19 cellular contexts compared by ENCODE assay signal in genomic region chr7:3710122-3710521, GRCh38.
"Had no signal": no experiment of that assay in that cellular context is flagged by ENCODE, and none has a peak within 500 bp of the region (broad histone marks: within the 10 kb centered on the region; RNA-seq: fewer than 3 reads in every experiment).

No MANE protein-coding gene starts in this region.

- H3K4me1 ChIP-seq: Peyer's patch, SJCRH30 had no signal

- H3K4me3 ChIP-seq: Peyer's patch, SJCRH30 had no signal

- ATAC-seq: Right ventricle myocardium inferior, SK-N-SH treated with all-trans-retinoic acid at 6 μM for 48 hours had no signal

- H3K27ac ChIP-seq: Peyer's patch, SJCRH30 had no signal

- H3K36me3 ChIP-seq: Peyer's patch, SJCRH30 had no signal

- H3K27me3 ChIP-seq: Peyer's patch, SJCRH30 had no signal

- DNase-seq: KBM-7, MV-4-11, NCI-H1048, NCI-H1105, NCI-H1436 treated with DMSO at 0.1 percent for 48 hours, NCI-H1694, NCI-H187 treated with DMSO at 0.1 percent for 48 hours, NCI-H2029 treated with DMSO at 0.1 percent for 48 hours, NCI-H2171, NCI-H446, NCI-H510A, NCI-H524 treated with DMSO at 0.1 percent for 48 hours, NCI-H774, Peyer's patch, SHP77 treated with DMSO at 0.1 percent for 48 hours, SJCRH30, T-helper 1 cell had no signal

- H3K9me3 ChIP-seq: Peyer's patch, SJCRH30 had no signal
